29 cellular contexts compared by ENCODE assay signal in genomic region chr2:169438476-169438875, GRCh38.
"Had no signal": no experiment of that assay in that cellular context is flagged by ENCODE, and none has a peak within 500 bp of the region (broad histone marks: within the 10 kb centered on the region; RNA-seq: fewer than 3 reads in every experiment).

No MANE protein-coding gene starts in this region.

- H3K9me3 Mint-ChIP-seq: activated CD4-positive, alpha-beta T cell treated with anti-CD3 and anti-CD28 coated beads, Interleukin-2, amount 10 ng/mL, durations not matched to agents 24 days and 14 days; activated naive CD4-positive, alpha-beta T cell treated with anti-CD3 and anti-CD28 coated beads for 36 hours; activated naive CD4-positive, alpha-beta T cell treated with anti-CD3 and anti-CD28 coated beads, Interleukin-2, amount 50 U/mL, for 72 hours; activated T-cell treated with anti-CD3 and anti-CD28 coated beads, Interleukin-2, amount 50 U/mL, for 24 hours had no signal

- DNase-seq: activated CD4-positive, alpha-beta T cell treated with anti-CD3 and anti-CD28 coated beads, Interleukin-2, amount 10 ng/mL, durations not matched to agents 24 days and 14 days; activated CD4-positive, alpha-beta T cell treated with anti-CD3 and anti-CD28 coated beads, Interleukin-2, amount 50 U/mL, for 4 hours; activated CD8-positive, alpha-beta T cell treated with anti-CD3 and anti-CD28 coated beads, Interleukin-2, amount 10 ng/mL, durations not matched to agents 7 days and 5 days; activated gamma-delta T cell treated with Interleukin-2 at 50 U/mL for 16 hours; activated naive CD4-positive, alpha-beta T cell treated with anti-CD3 and anti-CD28 coated beads for 36 hours; activated T-cell treated with anti-CD3 and anti-CD28 coated beads, Interleukin-2, amount 50 U/mL, for 24 hours; adrenal gland; body of pancreas; KG1; NCI-H1092 treated with DMSO at 0.1 percent for 48 hours; NCI-H1417 treated with DMSO at 0.1 percent for 48 hours; NCI-H1694 treated with DMSO at 0.1 percent for 48 hours; NCI-H2029; NCI-H345; NCI-H524 treated with DMSO at 0.1 percent for 48 hours; NCI-H748 treated with DMSO at 0.1 percent for 48 hours; NK-92 treated with Interleukin-12 subunit alpha and Interleukin-12 subunit beta, amount 100 ng/mL, for 24 hours; PC-3; SIG-M5; SW 1271; T-helper 1 cell; T-helper 2 cell; T-helper 9 cell had no signal

- H3K36me3 Mint-ChIP-seq: activated naive CD4-positive, alpha-beta T cell treated with anti-CD3 and anti-CD28 coated beads, Interleukin-2, amount 50 U/mL, for 72 hours had no signal

- H3K27ac Mint-ChIP-seq: activated CD4-positive, alpha-beta T cell treated with anti-CD3 and anti-CD28 coated beads, Interleukin-2, amount 10 ng/mL, durations not matched to agents 24 days and 14 days; activated CD8-positive, alpha-beta T cell treated with anti-CD3 and anti-CD28 coated beads, Interleukin-2, amount 10 ng/mL, durations not matched to agents 7 days and 5 days; activated naive CD4-positive, alpha-beta T cell treated with anti-CD3 and anti-CD28 coated beads for 36 hours; activated naive CD4-positive, alpha-beta T cell treated with anti-CD3 and anti-CD28 coated beads, Interleukin-2, amount 50 U/mL, for 72 hours; activated T-cell treated with anti-CD3 and anti-CD28 coated beads, Interleukin-2, amount 50 U/mL, for 24 hours; activated T-helper 2 cell treated with anti-CD3 and anti-CD28 coated beads, Interferon-gamma antibody, Interleukin-2, Interleukin-4, amounts not matched to agents 10 μg/mL and 5 μg/mL and 100 μg/mL, durations not matched to agents 14 hours and 24 hours and 36 hours had no signal

- H3K4me3 ChIP-seq: adrenal gland, body of pancreas, breast epithelium had no signal

- H3K36me3 ChIP-seq: adrenal gland, breast epithelium had no signal

- H3K4me3 Mint-ChIP-seq: activated CD4-positive, alpha-beta T cell treated with anti-CD3 and anti-CD28 coated beads, Interleukin-2, amount 10 ng/mL, durations not matched to agents 24 days and 14 days; activated CD8-positive, alpha-beta T cell treated with anti-CD3 and anti-CD28 coated beads, Interleukin-2, amount 10 ng/mL, durations not matched to agents 7 days and 5 days; activated naive CD4-positive, alpha-beta T cell treated with anti-CD3 and anti-CD28 coated beads for 36 hours; activated T-cell treated with anti-CD3 and anti-CD28 coated beads, Interleukin-2, amount 50 U/mL, for 24 hours had no signal

- ATAC-seq: activated CD8-positive, alpha-beta T cell treated with anti-CD3 and anti-CD28 coated beads, Interleukin-2, amount 10 ng/mL, durations not matched to agents 7 days and 5 days; activated naive CD4-positive, alpha-beta T cell treated with anti-CD3 and anti-CD28 coated beads, Interleukin-2, amount 50 U/mL, for 72 hours; body of pancreas; PC-3; Right ventricle myocardium inferior; SK-N-SH treated with all-trans-retinoic acid at 6 μM for 48 hours had no signal

- H3K27ac ChIP-seq: adrenal gland, body of pancreas, breast epithelium, RWPE1 had no signal

- H3K9me3 ChIP-seq: adrenal gland, body of pancreas, breast epithelium had no signal

- H3K4me1 Mint-ChIP-seq: activated CD4-positive, alpha-beta T cell treated with anti-CD3 and anti-CD28 coated beads, Interleukin-2, amount 10 ng/mL, durations not matched to agents 24 days and 14 days had no signal

- H3K27me3 ChIP-seq: adrenal gland, body of pancreas, breast epithelium had no signal

- H3K4me1 ChIP-seq: adrenal gland, body of pancreas, breast epithelium had no signal
